10 cellular contexts compared by ENCODE assay signal in the genomic region with DNA sequence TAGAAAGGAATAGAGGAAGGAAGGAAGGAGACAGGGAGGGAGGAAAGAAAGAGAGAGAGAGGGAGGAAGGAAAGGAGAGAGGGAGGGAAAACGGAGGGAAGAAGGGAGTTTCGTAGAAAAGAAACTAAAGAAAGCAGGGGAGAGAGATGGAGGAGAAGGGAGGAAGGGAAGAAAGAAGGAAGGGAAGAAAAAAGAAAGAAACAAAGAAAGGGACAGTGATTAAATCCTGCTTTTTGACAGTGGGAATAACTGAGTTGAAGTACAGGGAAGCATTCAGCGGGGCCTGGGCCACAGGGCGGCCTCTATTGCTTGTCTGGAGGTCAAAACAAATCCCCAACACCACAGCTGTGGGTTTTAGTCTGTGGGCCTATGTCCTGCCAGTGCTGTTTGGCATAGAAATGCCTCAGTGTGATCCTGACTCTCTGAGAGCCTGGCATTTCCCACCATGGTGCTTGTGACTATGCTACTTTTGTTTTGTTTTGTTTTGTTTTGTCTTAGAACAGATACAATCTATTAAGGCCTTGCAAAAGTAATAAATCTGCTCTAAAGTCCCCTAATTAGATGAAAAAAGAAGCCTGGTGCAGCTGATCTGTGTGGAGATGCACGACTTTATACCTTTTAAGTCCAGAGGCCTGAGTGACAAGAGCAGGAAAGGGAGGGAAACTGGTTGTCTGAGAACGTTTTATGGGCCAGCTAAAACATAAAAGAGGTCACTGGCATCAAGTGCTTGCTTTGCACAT. TPM values are rescaled to one million over a fixed set of nuclear protein-coding genes. Genes with fewer than 3 reads are reported as not detected.
DNase-seq lines count a peak whose midpoint lies in the region; ATAC-seq and TF ChIP-seq lines count a peak whose summit lies in the region.
"Had no signal": no experiment of that assay in that cellular context is flagged by ENCODE, and none has a peak within 500 bp of the region (broad histone marks: within the 10 kb centered on the region; RNA-seq: fewer than 3 reads in every experiment).

No MANE protein-coding gene starts in this region.

- H3K27me3 ChIP-seq in heart left ventricle = no peaks in the 10 kb centered on the region

- TF ChIP-seq CTCF in heart left ventricle (IDR thresholded peaks at IDR 0.05) = no peak

- peaks cover 0 to 3% (median 0%) of the 10 kb centered on the region in 5 donors for H3K27me3 Mint-ChIP-seq in naive thymus-derived CD8-positive, alpha-beta T cell

- intact Hi-C loops in heart left ventricle (cut with DNase I) (no loop called here), cardiac septum (cut with DNase I) (no loop called here)

- H3K9me3 Mint-ChIP-seq in naive thymus-derived CD8-positive, alpha-beta T cell = no peaks in the 10 kb centered on the region

- 66 to 71% (median 68%) methylated on average over 6 of the region's 6 CpGs for WGBS in heart left ventricle, 4 donors
- 76 to 90% methylated on average over 5 to 6 of the region's 6 CpGs for WGBS in mesodermal cell (ENCODE audit: insufficient coverage in 2 of 2), 2 experiments
- 67% methylated on average over 6 of the region's 6 CpGs for WGBS in urinary bladder

- H3K36me3 Mint-ChIP-seq in naive thymus-derived CD8-positive, alpha-beta T cell = no peaks in the 10 kb centered on the region

- no peak overlapping the region for H3K4me3 Mint-ChIP-seq in naive thymus-derived CD8-positive, alpha-beta T cell

- H3K27ac ChIP-seq in heart left ventricle (peak overlapping the region; percentile 76 to 93 (median 88)), caudate nucleus (ENCODE audit: low read depth, low read length) (peak overlapping the region; percentile 94), mesodermal cell (ENCODE audit: low read depth, low read length, severe bottlenecking) (peak overlapping the region; percentile 90), urinary bladder (ENCODE audit: low read depth) (peak overlapping the region; percentile 98)

- H3K9me3 ChIP-seq in heart left ventricle (no peaks in the 10 kb centered on the region), mesodermal cell (ENCODE audit: control insufficient read depth, low read length) (no peaks in the 10 kb centered on the region)

- H3K4me1 ChIP-seq in heart left ventricle = peaks cover 9 to 44% (median 25%) of the 10 kb centered on the region in 12 donors
- H3K4me1 ChIP-seq in mesodermal cell (ENCODE audit: control insufficient read depth, insufficient read depth, low read length, poor library complexity, severe bottlenecking) = peaks cover 30% of the 10 kb centered on the region
- H3K4me1 ChIP-seq in urinary bladder (ENCODE audit: insufficient read depth) = peaks cover 2% of the 10 kb centered on the region

- peak overlapping the region in 1 of 12 donors; percentile 21 for H3K4me3 ChIP-seq in heart left ventricle
- no peak overlapping the region for H3K4me3 ChIP-seq in mesodermal cell (ENCODE audit: extremely low read depth, insufficient read depth, low read length, poor library complexity, severe bottlenecking)
- no peak overlapping the region for H3K4me3 ChIP-seq in urinary bladder (ENCODE audit: low read depth, low read length)

- ATAC-seq in heart left ventricle (no peak), GM18907 (IDR thresholded peaks at IDR 0.05; ENCODE audit: unreplicated experiment) (no peak)
- no peak for ATAC-seq in naive thymus-derived CD8-positive, alpha-beta T cell

- POLR2A ChIA-PET in naive thymus-derived CD8-positive, alpha-beta T cell (lab: Charles Lee) = no interaction called here

- H3K36me3 ChIP-seq in heart left ventricle = no peaks in the 10 kb centered on the region
- no peaks in the 10 kb centered on the region for H3K36me3 ChIP-seq in mesodermal cell (ENCODE audit: control insufficient read depth, insufficient read depth, low read length)
- H3K36me3 ChIP-seq in urinary bladder (ENCODE audit: insufficient read depth) = no peaks in the 10 kb centered on the region

- H3K27ac Mint-ChIP-seq in naive thymus-derived CD8-positive, alpha-beta T cell = peak overlapping the region in 4 of 10 donors; percentile 34 to 69 (median 39)

- TF ChIP-seq POLR2A in heart left ventricle (IDR thresholded peaks at IDR 0.05) = no peak

- DNase-seq in heart left ventricle (no peak), cardiac septum (ENCODE audit: low spot score) (no peak), caudate nucleus (lab: John Stamatoyannopoulos, UW) (peak in 19 of 61 donors; percentile 2 to 51 (median 29)), DMS79 treated with DMSO at 0.1 percent for 48 hours (lab: John Stamatoyannopoulos, UW) (no peak)
- no peak for DNase-seq in naive thymus-derived CD8-positive, alpha-beta T cell
- DNase-seq: stimulated activated CD8-positive, alpha-beta memory T cell treated with anti-CD3 and anti-CD28 coated beads, Interleukin-4, amount 100 ng/mL, for 48 hours had no signal

- H3K4me1 Mint-ChIP-seq in naive thymus-derived CD8-positive, alpha-beta T cell = peaks cover 4 to 23% (median 7%) of the 10 kb centered on the region in 4 donors

RNA-seq across cellular contexts. Expression of a gene that starts 40.0 kb away (rescaled TPM):
- total RNA-seq in heart left ventricle (under 1 TPM in 5 of 9 donors, not detected in 4; 0.30 to 0.75 (median 0.56) TPM), cardiac septum (0.35 TPM), urinary bladder (0.90 TPM)
- polyA plus RNA-seq in heart left ventricle (under 1 TPM in 1 of 2 donors, not detected in 1; 0.22 TPM), urinary bladder (0.33 TPM)
- polyA plus RNA-seq in mesodermal cell (2013, experiment 1 of 2) = not detected
- not detected for polyA plus RNA-seq in mesodermal cell (2013, experiment 2 of 2)
- total RNA-seq in naive thymus-derived CD8-positive, alpha-beta T cell = not detected
- polyA plus RNA-seq in naive thymus-derived CD8-positive, alpha-beta T cell = not detected
- total RNA-seq: SK-MEL-5 had no signal
